ENCODE assay signal across 22 cellular contexts in genomic region chr9:9177081-9177480, GRCh38.
DNase-seq lines count a peak whose midpoint lies in the region; ATAC-seq, FAIRE-seq and TF ChIP-seq lines count a peak whose summit lies in the region.
"Had no signal": no experiment of that assay in that cellular context is flagged by ENCODE, and none has a peak within 500 bp of the region (broad histone marks: within the 10 kb centered on the region; RNA-seq: fewer than 3 reads in every experiment).

No MANE protein-coding gene starts in this region.

- TF ChIP-seq CTCF in D721Med (IDR thresholded peaks at IDR 0.05; ENCODE audit: insufficient read depth, missing control alignments) (no peak), neural progenitor cell (IDR thresholded peaks at IDR 0.05) (no peak)

- peak; percentile 80 for FAIRE-seq in D721Med (lab: Jason Lieb, UNC)
- FAIRE-seq: GM12891, GM18507 had no signal

- H3K27me3 Mint-ChIP-seq in neural progenitor cell (ENCODE audit: insufficient read depth, low read depth), result no peaks in the 10 kb centered on the region
- H3K27me3 Mint-ChIP-seq in activated CD4-positive, alpha-beta T cell treated with anti-CD3 and anti-CD28 coated beads, Interleukin-2, amount 10 ng/mL, durations not matched to agents 7 days and 5 days, result no peaks in the 10 kb centered on the region
- H3K27me3 Mint-ChIP-seq: B cell; CD4-positive, alpha-beta T cell; CD8-positive, alpha-beta memory T cell had no signal

- POLR2A ChIA-PET in activated CD4-positive, alpha-beta T cell treated with anti-CD3 and anti-CD28 coated beads, Interleukin-2, amount 10 ng/mL, durations not matched to agents 7 days and 5 days (lab: Charles Lee), result no interaction called here

- H3K36me3 ChIP-seq in SJCRH30 (no peaks in the 10 kb centered on the region), neural progenitor cell (no peaks in the 10 kb centered on the region)
- H3K36me3 ChIP-seq: BLaER1 had no signal

- no peak for ATAC-seq in GM21529 (IDR thresholded peaks at IDR 0.05; ENCODE audit: unreplicated experiment)
- ATAC-seq in HG03520 (IDR thresholded peaks at IDR 0.05; ENCODE audit: unreplicated experiment), result no peak
- ATAC-seq: GM23338, HCT116 had no signal

- H3K4me3 ChIP-seq in SJCRH30 (no peak overlapping the region), neural progenitor cell (no peak overlapping the region)
- H3K4me3 ChIP-seq: BLaER1, GM23338 had no signal

- H3K79me2 ChIP-seq in neural progenitor cell (ENCODE audit: low read depth), result no peaks in the 10 kb centered on the region

- peaks cover 24% of the 10 kb centered on the region for H3F3A ChIP-seq in neural progenitor cell (ENCODE audit: low read depth)

- H3K4me2 ChIP-seq in neural progenitor cell, result peak overlapping the region; percentile 62
- H3K4me2 ChIP-seq: BLaER1, GM23338 had no signal

- no peaks in the 10 kb centered on the region for H4K20me1 ChIP-seq in neural progenitor cell (ENCODE audit: low read depth)
- H4K20me1 ChIP-seq: BLaER1 had no signal

- H3K27me3 ChIP-seq in SJCRH30 (no peaks in the 10 kb centered on the region), neural progenitor cell (no peaks in the 10 kb centered on the region)
- H3K27me3 ChIP-seq: BLaER1 had no signal

- no peak overlapping the region for H3K27ac Mint-ChIP-seq in neural progenitor cell
- no peak overlapping the region for H3K27ac Mint-ChIP-seq in activated CD4-positive, alpha-beta T cell treated with anti-CD3 and anti-CD28 coated beads, Interleukin-2, amount 10 ng/mL, durations not matched to agents 7 days and 5 days
- H3K27ac Mint-ChIP-seq: B cell; CD4-positive, alpha-beta T cell; CD8-positive, alpha-beta memory T cell; GM23338; H9 had no signal

- no peak overlapping the region for H2AFZ ChIP-seq in neural progenitor cell (replicated peaks)
- H2AFZ ChIP-seq: GM23338 had no signal

- H3K9ac ChIP-seq in neural progenitor cell, result no peak overlapping the region
- H3K9ac ChIP-seq: BLaER1 had no signal

- CTCF ChIA-PET in activated CD4-positive, alpha-beta T cell treated with anti-CD3 and anti-CD28 coated beads, Interleukin-2, amount 10 ng/mL, durations not matched to agents 7 days and 5 days (lab: Charles Lee), result no interaction called here

- H3K4me3 Mint-ChIP-seq in neural progenitor cell, result no peak overlapping the region
- H3K4me3 Mint-ChIP-seq in activated CD4-positive, alpha-beta T cell treated with anti-CD3 and anti-CD28 coated beads, Interleukin-2, amount 10 ng/mL, durations not matched to agents 7 days and 5 days, result no peak overlapping the region
- H3K4me3 Mint-ChIP-seq: B cell; CD4-positive, alpha-beta T cell; CD8-positive, alpha-beta memory T cell; GM23338; H9 had no signal

- DNase-seq in D721Med (ENCODE audit: insufficient read length, low spot score), result no peak
- DNase-seq in NCI-H69 (lab: John Stamatoyannopoulos, UW), result peak; percentile 33
- DNase-seq in SJCRH30, result peak; percentile 7 to 49
- peak; percentile 54 for DNase-seq in neural progenitor cell (ENCODE audit: low spot score)
- no peak for DNase-seq in activated CD4-positive, alpha-beta T cell treated with anti-CD3 and anti-CD28 coated beads, Interleukin-2, amount 10 ng/mL, durations not matched to agents 7 days and 5 days
- no peak for DNase-seq in NCI-H510A (lab: John Stamatoyannopoulos, UW)
- DNase-seq: CD4-positive, alpha-beta T cell; CD8-positive, alpha-beta memory T cell; DMS53; DMS79 treated with DMSO at 0.1 percent for 48 hours; GF-D8; H9 had no signal

- no peak overlapping the region for H3K27ac ChIP-seq in SJCRH30
- peak overlapping the region; percentile 69 for H3K27ac ChIP-seq in neural progenitor cell
- H3K27ac ChIP-seq: 22Rv1, BLaER1, C4-2B had no signal

- H3K9me3 Mint-ChIP-seq in neural progenitor cell, result no peaks in the 10 kb centered on the region
- no peaks in the 10 kb centered on the region for H3K9me3 Mint-ChIP-seq in activated CD4-positive, alpha-beta T cell treated with anti-CD3 and anti-CD28 coated beads, Interleukin-2, amount 10 ng/mL, durations not matched to agents 7 days and 5 days
- H3K9me3 Mint-ChIP-seq: CD4-positive, alpha-beta T cell; GM23338; H9 had no signal

- H3K9me3 ChIP-seq in SJCRH30 (replicated peaks), result no peaks in the 10 kb centered on the region
- no peaks in the 10 kb centered on the region for H3K9me3 ChIP-seq in neural progenitor cell (ENCODE audit: low read depth)
- H3K9me3 ChIP-seq: BLaER1 had no signal

- no peaks in the 10 kb centered on the region for H3K36me3 Mint-ChIP-seq in neural progenitor cell
- no peaks in the 10 kb centered on the region for H3K36me3 Mint-ChIP-seq in activated CD4-positive, alpha-beta T cell treated with anti-CD3 and anti-CD28 coated beads, Interleukin-2, amount 10 ng/mL, durations not matched to agents 7 days and 5 days (ENCODE audit: low read depth)

- peaks cover 11% of the 10 kb centered on the region for H3K4me1 Mint-ChIP-seq in neural progenitor cell
- H3K4me1 Mint-ChIP-seq in activated CD4-positive, alpha-beta T cell treated with anti-CD3 and anti-CD28 coated beads, Interleukin-2, amount 10 ng/mL, durations not matched to agents 7 days and 5 days, result no peaks in the 10 kb centered on the region
- H3K4me1 Mint-ChIP-seq: B cell; CD8-positive, alpha-beta memory T cell; GM23338 had no signal

- peaks cover 6% of the 10 kb centered on the region; the same call in 1 of the 2 replicates for H3K4me1 ChIP-seq in SJCRH30
- H3K4me1 ChIP-seq in neural progenitor cell, result peaks cover 34% of the 10 kb centered on the region
- H3K4me1 ChIP-seq: BLaER1 had no signal

Comparison
In these comparisons a context has a peak if more than half of its experiments do, and no peak if none do; other contexts are left out.
1. DNase-seq: peak in NCI-H69 (single experiment), SJCRH30 (2 of 2) and neural progenitor cell (single experiment); none in D721Med (single experiment), activated CD4-positive, alpha-beta T cell treated with anti-CD3 and anti-CD28 coated beads, Interleukin-2, amount 10 ng/mL, durations not matched to agents 7 days and 5 days (single experiment) and NCI-H510A (single experiment).